In the genomic region with DNA sequence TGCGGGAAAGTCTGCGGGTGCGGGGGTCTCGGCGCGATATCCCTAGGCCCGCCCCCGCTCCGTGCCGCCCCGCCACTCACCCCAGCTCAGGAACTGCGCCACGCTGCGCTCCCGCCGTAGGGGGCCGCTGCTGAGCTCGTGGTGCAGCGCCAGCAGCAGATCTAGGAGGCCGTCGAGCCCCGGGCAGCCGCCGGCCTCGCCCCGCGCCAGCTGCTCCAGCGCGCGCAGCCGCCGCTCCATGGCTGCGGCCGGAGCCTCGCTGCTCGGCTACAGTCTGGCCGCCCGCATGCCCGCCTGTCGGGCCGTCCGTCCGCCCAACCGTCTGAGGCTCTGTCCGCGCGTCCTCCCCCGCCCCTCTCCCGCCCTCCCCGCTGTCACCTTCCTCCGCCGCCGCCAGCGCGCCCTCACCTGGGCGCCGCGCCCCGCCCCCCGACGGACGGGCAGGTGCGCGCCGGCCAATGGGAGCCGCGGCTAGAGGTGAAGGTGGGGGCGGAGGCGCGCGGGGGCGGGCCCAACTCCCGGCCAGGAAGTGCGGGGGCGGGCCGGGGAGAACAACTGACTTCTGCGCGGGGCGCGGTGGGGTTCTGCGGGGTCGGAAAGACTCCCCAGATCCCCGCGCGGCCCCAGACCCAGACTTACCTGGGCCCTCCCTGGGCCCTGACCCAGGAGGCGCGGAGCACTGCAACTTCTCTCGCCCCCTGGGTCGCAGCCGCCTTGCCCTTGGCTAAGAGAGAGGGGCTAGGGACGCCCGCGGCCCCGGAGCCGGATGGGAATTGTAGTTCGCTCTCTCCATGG, we compare ENCODE assay signal across 7 cellular contexts. TPM values are rescaled to one million over a fixed set of nuclear protein-coding genes. Genes with fewer than 3 reads are reported as not detected.
DNase-seq lines count a peak whose midpoint lies in the region; ATAC-seq and TF ChIP-seq lines count a peak whose summit lies in the region.

A gene with protein sequence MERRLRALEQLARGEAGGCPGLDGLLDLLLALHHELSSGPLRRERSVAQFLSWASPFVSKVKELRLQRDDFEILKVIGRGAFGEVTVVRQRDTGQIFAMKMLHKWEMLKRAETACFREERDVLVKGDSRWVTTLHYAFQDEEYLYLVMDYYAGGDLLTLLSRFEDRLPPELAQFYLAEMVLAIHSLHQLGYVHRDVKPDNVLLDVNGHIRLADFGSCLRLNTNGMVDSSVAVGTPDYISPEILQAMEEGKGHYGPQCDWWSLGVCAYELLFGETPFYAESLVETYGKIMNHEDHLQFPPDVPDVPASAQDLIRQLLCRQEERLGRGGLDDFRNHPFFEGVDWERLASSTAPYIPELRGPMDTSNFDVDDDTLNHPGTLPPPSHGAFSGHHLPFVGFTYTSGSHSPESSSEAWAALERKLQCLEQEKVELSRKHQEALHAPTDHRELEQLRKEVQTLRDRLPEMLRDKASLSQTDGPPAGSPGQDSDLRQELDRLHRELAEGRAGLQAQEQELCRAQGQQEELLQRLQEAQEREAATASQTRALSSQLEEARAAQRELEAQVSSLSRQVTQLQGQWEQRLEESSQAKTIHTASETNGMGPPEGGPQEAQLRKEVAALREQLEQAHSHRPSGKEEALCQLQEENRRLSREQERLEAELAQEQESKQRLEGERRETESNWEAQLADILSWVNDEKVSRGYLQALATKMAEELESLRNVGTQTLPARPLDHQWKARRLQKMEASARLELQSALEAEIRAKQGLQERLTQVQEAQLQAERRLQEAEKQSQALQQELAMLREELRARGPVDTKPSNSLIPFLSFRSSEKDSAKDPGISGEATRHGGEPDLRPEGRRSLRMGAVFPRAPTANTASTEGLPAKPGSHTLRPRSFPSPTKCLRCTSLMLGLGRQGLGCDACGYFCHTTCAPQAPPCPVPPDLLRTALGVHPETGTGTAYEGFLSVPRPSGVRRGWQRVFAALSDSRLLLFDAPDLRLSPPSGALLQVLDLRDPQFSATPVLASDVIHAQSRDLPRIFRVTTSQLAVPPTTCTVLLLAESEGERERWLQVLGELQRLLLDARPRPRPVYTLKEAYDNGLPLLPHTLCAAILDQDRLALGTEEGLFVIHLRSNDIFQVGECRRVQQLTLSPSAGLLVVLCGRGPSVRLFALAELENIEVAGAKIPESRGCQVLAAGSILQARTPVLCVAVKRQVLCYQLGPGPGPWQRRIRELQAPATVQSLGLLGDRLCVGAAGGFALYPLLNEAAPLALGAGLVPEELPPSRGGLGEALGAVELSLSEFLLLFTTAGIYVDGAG (N-terminal part only) (minus strand): TSS at position 324 of the 795 bp plus-strand sequence. CDS start 84 bp downstream, at position 240.

- TF ChIP-seq POLR2A in adrenal gland (IDR thresholded peaks at IDR 0.05) = no peak

- H3K36me3 ChIP-seq in adrenal gland (replicated peaks in 1 of 2) (no peaks in the 10 kb centered on the region), left ventricle myocardium inferior (no peaks in the 10 kb centered on the region)

- DNase-seq in NCI-H1048 (lab: John Stamatoyannopoulos, UW) (peak; percentile 79), SKM-1 treated with dmso at 0.1 percent for 144 hours (lab: John Stamatoyannopoulos, UW; ENCODE audit: unreplicated experiment) (peak; percentile 48), adrenal gland (peak in 3 of 7 donors; percentile 56 to 72 (median 63)), left ventricle myocardium inferior (peak; percentile 64), sciatic nerve (ENCODE audit: low spot score) (no peak)

- WGBS in adrenal gland, 4 donors = 0 to 7% (median 2%) methylated on average over 2 to 96 of the region's 96 CpGs

- TF ChIP-seq CTCF in GM12872 (IDR thresholded peaks at IDR 0.05; ENCODE audit: insufficient read depth, low read depth, low read length) = peak; percentile 66
- TF ChIP-seq CTCF in adrenal gland (IDR thresholded peaks at IDR 0.05) = peak in 5 of 6 experiments; percentile 28 to 70 (median 56)
- peak; percentile 73 for TF ChIP-seq CTCF in left ventricle myocardium inferior (IDR thresholded peaks at IDR 0.05; ENCODE audit: borderline replicate concordance)

- intact Hi-C loops in adrenal gland (cut with DNase I) = loop anchor here (5.0 to 10.0 kb wide), 3 partner anchors 48 to 170 kb away; a partner anchor contains a TSS
- intact Hi-C loops in left ventricle myocardium inferior (cut with micrococcal nuclease) = no loop called here
- intact Hi-C loops in sciatic nerve (cut with DNase I) = loop anchor here (5.0 kb wide), 1 partner anchor 48 kb away; no protein-coding TSS in a partner anchor

- H3K4me3 ChIP-seq in adrenal gland (peak within 1 kb of the TSS in 2 of 4 donors; percentile 16 to 74), left ventricle myocardium inferior (peak within 1 kb of the TSS; percentile 67)

- H3K4me1 ChIP-seq in adrenal gland (replicated peaks in 1 of 2) = peaks cover 17 to 22% of the 10 kb centered on the region in 2 donors
- peaks cover 38% of the 10 kb centered on the region for H3K4me1 ChIP-seq in left ventricle myocardium inferior

- H3K27me3 ChIP-seq in adrenal gland = no peaks in the 10 kb centered on the region
- no peaks in the 10 kb centered on the region for H3K27me3 ChIP-seq in left ventricle myocardium inferior (ENCODE audit: low read depth)

- H3K9me3 ChIP-seq in adrenal gland (replicated peaks in 1 of 3) (no peaks in the 10 kb centered on the region), left ventricle myocardium inferior (replicated peaks) (no peaks in the 10 kb centered on the region)

- peak; percentile 34 for ATAC-seq in sciatic nerve
- no peak for ATAC-seq in HG03432 (IDR thresholded peaks at IDR 0.05; ENCODE audit: unreplicated experiment)

- H3K27ac ChIP-seq in adrenal gland (peak within 1 kb of the TSS in 3 of 5 donors; percentile 54 to 82 (median 56)), left ventricle myocardium inferior (replicated peaks) (peak within 1 kb of the TSS; percentile 27)

RNA-seq across cellular contexts. Expression of the gene that starts here (rescaled TPM):
- 10 to 100 TPM in 2 of 8 donors, 1 to 10 TPM in 6; 4.9 to 12.9 (median 9.1) TPM for total RNA-seq in adrenal gland
- 1 to 10 TPM; 3.3 to 7.4 (median 4.9) TPM for polyA plus RNA-seq in adrenal gland
- 1.1 TPM for total RNA-seq in left ventricle myocardium inferior
- total RNA-seq in sciatic nerve = 0.58 TPM

Comparison
In these comparisons a context has a peak if more than half of its experiments do, and no peak if none do; other contexts are left out.
1. Peak in ATAC-seq in sciatic nerve; RNA of the gene not detected or under 1 TPM.